20 cellular contexts compared by ENCODE assay signal in genomic region chr11:109425554-109425953, GRCh38. TPM values are rescaled to one million over a fixed set of nuclear protein-coding genes. Genes with fewer than 3 reads are reported as not detected.
DNase-seq lines count a peak whose midpoint lies in the region; ATAC-seq and TF ChIP-seq lines count a peak whose summit lies in the region.
"Had no signal": no experiment of that assay in that cellular context is flagged by ENCODE, and none has a peak within 500 bp of the region (broad histone marks: within the 10 kb centered on the region; RNA-seq: fewer than 3 reads in every experiment).

No MANE protein-coding gene starts in this region.

- H3K27me3 Mint-ChIP-seq in stimulated activated naive CD8-positive, alpha-beta T cell treated with anti-CD3 and anti-CD28 coated beads, Interleukin-15, amount 100 ng/mL, for 72 hours: peaks cover 43% of the 10 kb centered on the region

- no peak overlapping the region for H3K4me3 Mint-ChIP-seq in stimulated activated naive CD8-positive, alpha-beta T cell treated with anti-CD3 and anti-CD28 coated beads, Interleukin-15, amount 100 ng/mL, for 72 hours
- H3K4me3 Mint-ChIP-seq: endodermal cell, natural killer cell had no signal

- peaks cover 19% of the 10 kb centered on the region for H3K4me1 ChIP-seq in suprapubic skin

- DNase-seq in NCI-H2171 treated with DMSO at 0.1 percent for 48 hours (lab: John Stamatoyannopoulos, UW) (peak; percentile 43), NCI-H2171 (lab: John Stamatoyannopoulos, UW) (no peak), EL (peak; percentile 21), WERI-Rb-1 (peak; percentile 34), left kidney (ENCODE audit: low read depth, low spot score) (peak; percentile 1), suprapubic skin (ENCODE audit: low spot score in 2 of 2) (no peak)
- no peak for DNase-seq in stimulated activated naive CD8-positive, alpha-beta T cell treated with anti-CD3 and anti-CD28 coated beads, Interleukin-15, amount 100 ng/mL, for 72 hours
- DNase-seq: activated CD4-positive, alpha-beta T cell treated with anti-CD3 and anti-CD28 coated beads, Interleukin-2, amount 50 U/mL, for 4 hours; central memory CD4-positive, alpha-beta T cell; DMS79; gastrocnemius medialis; natural killer cell; stimulated activated CD4-positive, alpha-beta T cell treated with anti-CD3 and anti-CD28 coated beads, Interleukin-12 subunit alpha, Interleukin-12 subunit beta, amount 100 ng/mL, for 4 hours; stimulated activated naive CD4-positive, alpha-beta T cell had no signal

- peaks cover 4% of the 10 kb centered on the region for H3K4me1 Mint-ChIP-seq in stimulated activated naive CD8-positive, alpha-beta T cell treated with anti-CD3 and anti-CD28 coated beads, Interleukin-15, amount 100 ng/mL, for 72 hours
- H3K4me1 Mint-ChIP-seq: natural killer cell had no signal

- no peak for ATAC-seq in HG03442 (IDR thresholded peaks at IDR 0.05; ENCODE audit: unreplicated experiment)
- no peak for ATAC-seq in stimulated activated naive CD8-positive, alpha-beta T cell treated with anti-CD3 and anti-CD28 coated beads, Interleukin-15, amount 100 ng/mL, for 72 hours
- ATAC-seq: gastrocnemius medialis, natural killer cell had no signal

- H3K27me3 ChIP-seq in WERI-Rb-1 (ENCODE audit: insufficient read depth, low read depth, severe bottlenecking) (no peaks in the 10 kb centered on the region), suprapubic skin (peaks cover 40% of the 10 kb centered on the region)
- H3K27me3 ChIP-seq: SJSA1 had no signal

- no peak overlapping the region for H3K27ac Mint-ChIP-seq in stimulated activated naive CD8-positive, alpha-beta T cell treated with anti-CD3 and anti-CD28 coated beads, Interleukin-15, amount 100 ng/mL, for 72 hours
- H3K27ac Mint-ChIP-seq: endodermal cell, natural killer cell had no signal

- peaks cover 0 to 15% of the 10 kb centered on the region in 2 donors for H3K9me3 Mint-ChIP-seq in stimulated activated naive CD8-positive, alpha-beta T cell treated with anti-CD3 and anti-CD28 coated beads, Interleukin-15, amount 100 ng/mL, for 72 hours
- H3K9me3 Mint-ChIP-seq: endodermal cell had no signal

- H3K27ac ChIP-seq in WERI-Rb-1 (no peak overlapping the region), suprapubic skin (no peak overlapping the region)
- H3K27ac ChIP-seq: gastrocnemius medialis, SJSA1 had no signal

- WGBS in suprapubic skin: 59% methylated on average over 2 of the region's 2 CpGs

- no peak for TF ChIP-seq POLR2A in suprapubic skin (IDR thresholded peaks at IDR 0.05)

- TF ChIP-seq CTCF in WERI-Rb-1 (IDR thresholded peaks at IDR 0.05; ENCODE audit: low read depth, low read length): peak; percentile 56
- no peak for TF ChIP-seq CTCF in suprapubic skin (IDR thresholded peaks at IDR 0.05)

- no peaks in the 10 kb centered on the region for H3K9me3 ChIP-seq in WERI-Rb-1 (ENCODE audit: severe bottlenecking)
- no peaks in the 10 kb centered on the region for H3K9me3 ChIP-seq in suprapubic skin
- H3K9me3 ChIP-seq: gastrocnemius medialis, SJSA1 had no signal

- TF ChIP-seq EP300 in suprapubic skin (IDR thresholded peaks at IDR 0.05): no peak

- H3K36me3 ChIP-seq in WERI-Rb-1 (no peaks in the 10 kb centered on the region), suprapubic skin (no peaks in the 10 kb centered on the region)
- H3K36me3 ChIP-seq: gastrocnemius medialis, SJSA1 had no signal

- H3K4me3 ChIP-seq in WERI-Rb-1 (ENCODE audit: low read depth, low read length) (no peak overlapping the region), suprapubic skin (no peak overlapping the region)
- H3K4me3 ChIP-seq: gastrocnemius medialis, lung, SJSA1 had no signal

RNA-seq across cellular contexts. Expression of gene C11orf87, which starts 3.6 kb away (rescaled TPM):
- under 1 TPM in 1 of 4 donors, not detected in 3; 0.16 TPM for total RNA-seq in suprapubic skin
- total RNA-seq: endodermal cell, gastrocnemius medialis, LHCN-M2, natural killer cell, pulmonary artery endothelial cell, SJSA1 had no signal

Comparison
In these comparisons a context has a peak if more than half of its experiments do, and no peak if none do; other contexts are left out.
1. DNase-seq: peak in NCI-H2171 treated with DMSO at 0.1 percent for 48 hours (single experiment), EL (single experiment), WERI-Rb-1 (single experiment) and left kidney (single experiment); none in NCI-H2171 (single experiment), suprapubic skin (0 of 2) and stimulated activated naive CD8-positive, alpha-beta T cell treated with anti-CD3 and anti-CD28 coated beads, Interleukin-15, amount 100 ng/mL, for 72 hours (0 of 2).